In the genomic region with DNA sequence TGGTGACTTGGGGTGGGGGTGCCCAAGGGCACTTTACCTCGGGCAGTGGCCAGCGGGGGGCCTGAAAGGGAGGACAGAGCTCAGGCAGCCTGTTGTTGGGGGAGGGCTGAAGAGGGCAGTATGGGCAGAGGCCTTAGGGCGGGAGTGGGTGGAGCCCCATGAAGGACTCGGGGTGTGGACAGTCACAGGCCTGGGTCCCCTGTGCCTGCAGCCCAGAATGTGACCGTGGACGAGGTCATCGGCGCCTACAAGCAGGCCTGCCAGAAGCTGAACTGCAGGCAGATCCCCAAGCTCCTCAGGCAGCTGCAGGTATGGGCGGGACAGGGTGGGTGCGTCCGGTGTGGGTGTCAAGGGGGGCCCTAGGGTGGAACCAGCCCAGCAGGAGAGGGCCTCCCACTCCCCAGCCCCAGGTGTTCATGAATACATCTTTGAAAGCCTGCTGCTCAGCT, we compare ENCODE assay signal across 1 cellular context.
TF ChIP-seq lines count a peak whose summit lies in the region.

No MANE protein-coding gene starts in this region.

TF ChIP-seq in HepG2, 621 proteins besides CTCF, POLR2A, EP300 and RAD21:
- TF ChIP-seq ZNF121 (CRISPR knock-in tag; IDR thresholded peaks at IDR 0.05) (no peak), FOSL1 (CRISPR knock-in tag; IDR thresholded peaks at IDR 0.05; ENCODE audit: borderline replicate concordance) (no peak), RARA (CRISPR knock-in tag; IDR thresholded peaks at IDR 0.05) (no peak), ZNF253 (CRISPR knock-in tag; IDR thresholded peaks at IDR 0.05; ENCODE audit: borderline replicate concordance) (no peak), ZNF589 (CRISPR knock-in tag; conservative IDR thresholded peaks at IDR 0.05) (no peak), NFE2L1 (CRISPR knock-in tag; IDR thresholded peaks at IDR 0.05; ENCODE audit: borderline replicate concordance) (no peak), SETDB1 (CRISPR knock-in tag; IDR thresholded peaks at IDR 0.05; ENCODE audit: borderline replicate concordance) (no peak), HNRNPLL (IDR thresholded peaks at IDR 0.05; ENCODE audit: low read depth, low read length, poor library complexity, severe bottlenecking) (no peak), ZBTB38 (CRISPR knock-in tag; IDR thresholded peaks at IDR 0.05) (no peak), WIZ (CRISPR knock-in tag; IDR thresholded peaks at IDR 0.05) (no peak), ZNF775 (CRISPR knock-in tag; IDR thresholded peaks at IDR 0.05; ENCODE audit: borderline replicate concordance) (no peak), SMARCE1 (IDR thresholded peaks at IDR 0.05; ENCODE audit: borderline replicate concordance) (no peak)
- TF ChIP-seq, protein P1, sequence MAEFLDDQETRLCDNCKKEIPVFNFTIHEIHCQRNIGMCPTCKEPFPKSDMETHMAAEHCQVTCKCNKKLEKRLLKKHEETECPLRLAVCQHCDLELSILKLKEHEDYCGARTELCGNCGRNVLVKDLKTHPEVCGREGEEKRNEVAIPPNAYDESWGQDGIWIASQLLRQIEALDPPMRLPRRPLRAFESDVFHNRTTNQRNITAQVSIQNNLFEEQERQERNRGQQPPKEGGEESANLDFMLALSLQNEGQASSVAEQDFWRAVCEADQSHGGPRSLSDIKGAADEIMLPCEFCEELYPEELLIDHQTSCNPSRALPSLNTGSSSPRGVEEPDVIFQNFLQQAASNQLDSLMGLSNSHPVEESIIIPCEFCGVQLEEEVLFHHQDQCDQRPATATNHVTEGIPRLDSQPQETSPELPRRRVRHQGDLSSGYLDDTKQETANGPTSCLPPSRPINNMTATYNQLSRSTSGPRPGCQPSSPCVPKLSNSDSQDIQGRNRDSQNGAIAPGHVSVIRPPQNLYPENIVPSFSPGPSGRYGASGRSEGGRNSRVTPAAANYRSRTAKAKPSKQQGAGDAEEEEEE (CRISPR knock-in tag; IDR thresholded peaks at IDR 0.05; ENCODE audit: borderline replicate concordance): no peak
- TF ChIP-seq, protein P2, sequence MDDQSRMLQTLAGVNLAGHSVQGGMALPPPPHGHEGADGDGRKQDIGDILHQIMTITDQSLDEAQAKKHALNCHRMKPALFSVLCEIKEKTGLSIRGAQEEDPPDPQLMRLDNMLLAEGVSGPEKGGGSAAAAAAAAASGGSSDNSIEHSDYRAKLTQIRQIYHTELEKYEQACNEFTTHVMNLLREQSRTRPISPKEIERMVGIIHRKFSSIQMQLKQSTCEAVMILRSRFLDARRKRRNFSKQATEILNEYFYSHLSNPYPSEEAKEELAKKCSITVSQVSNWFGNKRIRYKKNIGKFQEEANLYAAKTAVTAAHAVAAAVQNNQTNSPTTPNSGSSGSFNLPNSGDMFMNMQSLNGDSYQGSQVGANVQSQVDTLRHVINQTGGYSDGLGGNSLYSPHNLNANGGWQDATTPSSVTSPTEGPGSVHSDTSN (CRISPR knock-in tag; IDR thresholded peaks at IDR 0.05; ENCODE audit: borderline replicate concordance): no peak
- TF ChIP-seq, protein P3, sequence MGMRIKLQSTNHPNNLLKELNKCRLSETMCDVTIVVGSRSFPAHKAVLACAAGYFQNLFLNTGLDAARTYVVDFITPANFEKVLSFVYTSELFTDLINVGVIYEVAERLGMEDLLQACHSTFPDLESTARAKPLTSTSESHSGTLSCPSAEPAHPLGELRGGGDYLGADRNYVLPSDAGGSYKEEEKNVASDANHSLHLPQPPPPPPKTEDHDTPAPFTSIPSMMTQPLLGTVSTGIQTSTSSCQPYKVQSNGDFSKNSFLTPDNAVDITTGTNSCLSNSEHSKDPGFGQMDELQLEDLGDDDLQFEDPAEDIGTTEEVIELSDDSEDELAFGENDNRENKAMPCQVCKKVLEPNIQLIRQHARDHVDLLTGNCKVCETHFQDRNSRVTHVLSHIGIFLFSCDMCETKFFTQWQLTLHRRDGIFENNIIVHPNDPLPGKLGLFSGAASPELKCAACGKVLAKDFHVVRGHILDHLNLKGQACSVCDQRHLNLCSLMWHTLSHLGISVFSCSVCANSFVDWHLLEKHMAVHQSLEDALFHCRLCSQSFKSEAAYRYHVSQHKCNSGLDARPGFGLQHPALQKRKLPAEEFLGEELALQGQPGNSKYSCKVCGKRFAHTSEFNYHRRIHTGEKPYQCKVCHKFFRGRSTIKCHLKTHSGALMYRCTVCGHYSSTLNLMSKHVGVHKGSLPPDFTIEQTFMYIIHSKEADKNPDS (CRISPR knock-in tag; IDR thresholded peaks at IDR 0.05): no peak
- TF ChIP-seq, protein P4, sequence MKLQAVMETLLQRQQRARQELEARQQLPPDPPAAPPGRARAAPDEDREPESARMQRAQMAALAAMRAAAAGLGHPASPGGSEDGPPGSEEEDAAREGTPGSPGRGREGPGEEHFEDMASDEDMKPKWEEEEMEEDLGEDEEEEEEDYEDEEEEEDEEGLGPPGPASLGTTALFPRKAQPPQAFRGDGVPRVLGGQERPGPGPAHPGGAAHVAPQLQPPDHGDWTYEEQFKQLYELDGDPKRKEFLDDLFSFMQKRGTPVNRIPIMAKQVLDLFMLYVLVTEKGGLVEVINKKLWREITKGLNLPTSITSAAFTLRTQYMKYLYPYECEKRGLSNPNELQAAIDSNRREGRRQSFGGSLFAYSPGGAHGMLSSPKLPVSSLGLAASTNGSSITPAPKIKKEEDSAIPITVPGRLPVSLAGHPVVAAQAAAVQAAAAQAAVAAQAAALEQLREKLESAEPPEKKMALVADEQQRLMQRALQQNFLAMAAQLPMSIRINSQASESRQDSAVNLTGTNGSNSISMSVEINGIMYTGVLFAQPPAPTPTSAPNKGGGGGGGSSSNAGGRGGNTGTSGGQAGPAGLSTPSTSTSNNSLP (IDR thresholded peaks at IDR 0.05; ENCODE audit: low read depth, low read length): no peak
- TF ChIP-seq, protein P5, sequence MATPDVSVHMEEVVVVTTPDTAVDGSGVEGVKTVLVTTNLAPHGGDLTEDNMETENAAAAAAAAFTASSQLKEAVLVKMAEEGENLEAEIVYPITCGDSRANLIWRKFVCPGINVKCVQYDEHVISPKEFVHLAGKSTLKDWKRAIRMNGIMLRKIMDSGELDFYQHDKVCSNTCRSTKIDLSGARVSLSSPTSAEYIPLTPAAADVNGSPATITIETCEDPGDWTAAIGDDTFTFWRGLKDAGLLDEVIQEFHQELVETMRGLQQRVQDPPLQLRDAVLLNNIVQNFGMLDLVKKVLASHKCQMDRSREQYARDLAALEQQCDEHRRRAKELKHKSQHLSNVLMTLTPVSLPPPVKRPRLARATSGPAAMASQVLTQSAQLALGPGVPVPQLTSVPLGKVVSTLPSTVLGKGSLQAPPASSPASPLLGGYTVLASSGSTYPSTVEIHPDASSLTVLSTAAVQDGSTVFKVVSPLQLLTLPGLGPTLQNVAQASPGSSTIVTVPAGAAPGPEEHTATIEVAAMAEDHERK (CRISPR knock-in tag; IDR thresholded peaks at IDR 0.05; ENCODE audit: low read depth): no peak
TF ChIP-seq in HepG2: peak in this region for 0.
